ENCODE assay signal across 7 cellular contexts in genomic region chr9:127779136-127779981, GRCh38. TPM values are rescaled to one million over a fixed set of nuclear protein-coding genes. Genes with fewer than 3 reads are reported as not detected.
DNase-seq lines count a peak whose midpoint lies in the region; ATAC-seq and FAIRE-seq lines count a peak whose summit lies in the region.

No MANE protein-coding gene starts in this region.

- peaks cover 8% of the 10 kb centered on the region for H3K36me3 Mint-ChIP-seq in activated CD4-positive, alpha-beta T cell treated with anti-CD3 and anti-CD28 coated beads, Interleukin-2, amount 10 ng/mL, durations not matched to agents 24 days and 14 days (ENCODE audit: low read depth)
- H3K36me3 Mint-ChIP-seq in stimulated activated effector memory CD8-positive, alpha-beta T cell treated with anti-CD3 and anti-CD28 coated beads, Interleukin-12 subunit alpha, Interleukin-12 subunit beta, amount 100 ng/mL, for 72 hours, result peaks cover 46% of the 10 kb centered on the region

- peak; percentile 36 for ATAC-seq in HG03135 (IDR thresholded peaks at IDR 0.05; ENCODE audit: unreplicated experiment)
- peak; percentile 84 for ATAC-seq in stimulated activated effector memory CD8-positive, alpha-beta T cell treated with anti-CD3 and anti-CD28 coated beads, Interleukin-12 subunit alpha, Interleukin-12 subunit beta, amount 100 ng/mL, for 72 hours

- peaks cover 55% of the 10 kb centered on the region for H3K4me1 Mint-ChIP-seq in activated CD4-positive, alpha-beta T cell treated with anti-CD3 and anti-CD28 coated beads, Interleukin-2, amount 10 ng/mL, durations not matched to agents 24 days and 14 days
- H3K4me1 Mint-ChIP-seq in stimulated activated effector memory CD8-positive, alpha-beta T cell treated with anti-CD3 and anti-CD28 coated beads, Interleukin-12 subunit alpha, Interleukin-12 subunit beta, amount 100 ng/mL, for 72 hours, result peaks cover 73% of the 10 kb centered on the region

- FAIRE-seq in GM19239 (lab: Jason Lieb, UNC), result peak; percentile 58

- no peaks in the 10 kb centered on the region for H3K27me3 Mint-ChIP-seq in activated CD4-positive, alpha-beta T cell treated with anti-CD3 and anti-CD28 coated beads, Interleukin-2, amount 10 ng/mL, durations not matched to agents 24 days and 14 days

- DNase-seq in GM19239 (ENCODE audit: insufficient read length, low spot score), result no peak
- peak; percentile 86 for DNase-seq in activated CD4-positive, alpha-beta T cell treated with anti-CD3 and anti-CD28 coated beads, Interleukin-2, amount 10 ng/mL, durations not matched to agents 24 days and 14 days
- DNase-seq in germinal center (ENCODE audit: low spot score), result peak; percentile 74
- peak; percentile 48 to 86 for DNase-seq in stimulated activated effector memory CD8-positive, alpha-beta T cell treated with anti-CD3 and anti-CD28 coated beads, Interleukin-12 subunit alpha, Interleukin-12 subunit beta, amount 100 ng/mL, for 72 hours (ENCODE audit: low spot score in 2 of 2)
- DNase-seq in NCI-H1694 (lab: John Stamatoyannopoulos, UW), result no peak
- DNase-seq in NCI-H2196 treated with DMSO at 0.1 percent for 48 hours (lab: John Stamatoyannopoulos, UW; ENCODE audit: unreplicated experiment), result no peak

- no peaks in the 10 kb centered on the region for H3K9me3 Mint-ChIP-seq in activated CD4-positive, alpha-beta T cell treated with anti-CD3 and anti-CD28 coated beads, Interleukin-2, amount 10 ng/mL, durations not matched to agents 24 days and 14 days
- H3K9me3 Mint-ChIP-seq in stimulated activated effector memory CD8-positive, alpha-beta T cell treated with anti-CD3 and anti-CD28 coated beads, Interleukin-12 subunit alpha, Interleukin-12 subunit beta, amount 100 ng/mL, for 72 hours, result no peaks in the 10 kb centered on the region

- peak overlapping the region; percentile 98 for H3K4me3 Mint-ChIP-seq in activated CD4-positive, alpha-beta T cell treated with anti-CD3 and anti-CD28 coated beads, Interleukin-2, amount 10 ng/mL, durations not matched to agents 24 days and 14 days
- peak overlapping the region; percentile 93 for H3K4me3 Mint-ChIP-seq in stimulated activated effector memory CD8-positive, alpha-beta T cell treated with anti-CD3 and anti-CD28 coated beads, Interleukin-12 subunit alpha, Interleukin-12 subunit beta, amount 100 ng/mL, for 72 hours

- intact Hi-C loops in activated CD4-positive, alpha-beta T cell treated with anti-CD3 and anti-CD28 coated beads, Interleukin-2, amount 10 ng/mL, durations not matched to agents 24 days and 14 days (cut with micrococcal nuclease), result loop anchor here (2.0 to 5.0 kb wide), 3 partner anchors 15 to 352 kb away; partner anchors contain the start of genes LRSAM1 and RPL12

- H3K27ac Mint-ChIP-seq in activated CD4-positive, alpha-beta T cell treated with anti-CD3 and anti-CD28 coated beads, Interleukin-2, amount 10 ng/mL, durations not matched to agents 24 days and 14 days, result peak overlapping the region; percentile 98
- peak overlapping the region; percentile 99 for H3K27ac Mint-ChIP-seq in stimulated activated effector memory CD8-positive, alpha-beta T cell treated with anti-CD3 and anti-CD28 coated beads, Interleukin-12 subunit alpha, Interleukin-12 subunit beta, amount 100 ng/mL, for 72 hours

RNA-seq across cellular contexts. Expression of gene SH2D3C, which starts 0.9 kb away (rescaled TPM):
- total RNA-seq in activated CD4-positive, alpha-beta T cell treated with anti-CD3 and anti-CD28 coated beads, Interleukin-2, amount 10 ng/mL, durations not matched to agents 24 days and 14 days, result 22.2 and 23.3 TPM in 2 replicates

RNA-seq across cellular contexts. Expression of gene CDK9, which starts 6.5 kb away (rescaled TPM):
- 79.1 and 96.4 TPM in 2 replicates for total RNA-seq in activated CD4-positive, alpha-beta T cell treated with anti-CD3 and anti-CD28 coated beads, Interleukin-2, amount 10 ng/mL, durations not matched to agents 24 days and 14 days

RNA-seq across cellular contexts. Expression of gene FPGS, which starts 23.3 kb away (rescaled TPM):
- 126 and 128 TPM in 2 replicates for total RNA-seq in activated CD4-positive, alpha-beta T cell treated with anti-CD3 and anti-CD28 coated beads, Interleukin-2, amount 10 ng/mL, durations not matched to agents 24 days and 14 days

RNA-seq across cellular contexts. Expression of gene TOR2A, which starts 44.3 kb away (rescaled TPM):
- 20.4 and 21.4 TPM in 2 replicates for total RNA-seq in activated CD4-positive, alpha-beta T cell treated with anti-CD3 and anti-CD28 coated beads, Interleukin-2, amount 10 ng/mL, durations not matched to agents 24 days and 14 days

Comparison
In these comparisons a context has a peak if more than half of its experiments do, and no peak if none do; other contexts are left out.
1. DNase-seq: peak in activated CD4-positive, alpha-beta T cell treated with anti-CD3 and anti-CD28 coated beads, Interleukin-2, amount 10 ng/mL, durations not matched to agents 24 days and 14 days (single experiment), germinal center (single experiment) and stimulated activated effector memory CD8-positive, alpha-beta T cell treated with anti-CD3 and anti-CD28 coated beads, Interleukin-12 subunit alpha, Interleukin-12 subunit beta, amount 100 ng/mL, for 72 hours (2 of 2); none in GM19239 (single experiment), NCI-H1694 (single experiment) and NCI-H2196 treated with DMSO at 0.1 percent for 48 hours (single experiment).